ENCODE assay signal across 8 cellular contexts in genomic region chr2:74481432-74481831, GRCh38. TPM values are rescaled to one million over a fixed set of nuclear protein-coding genes. Genes with fewer than 3 reads are reported as not detected.
DNase-seq lines count a peak whose midpoint lies in the region; ATAC-seq, FAIRE-seq and TF ChIP-seq lines count a peak whose summit lies in the region.

No MANE protein-coding gene starts in this region.

- POLR2A ChIA-PET in activated CD4-positive, alpha-beta T cell treated with anti-CD3 and anti-CD28 coated beads for 36 hours (lab: Charles Lee): interaction anchor here (0.5 to 3.2 kb wide), 5 partner anchors 9 to 100 kb away, joined by 3 to 18 read pairs (median 6); partner anchors contain the start of genes INO80B, MRPL53 and WBP1
- POLR2A ChIA-PET in HepG2 (lab: Yijun Ruan, JAX): interaction anchor here (0.7 to 20.6 kb wide), 18 partner anchors 8 to 51 kb away, joined by 3 to 795 read pairs (median 13); partner anchors contain the start of genes AUP1, DQX1, HTRA2 and INO80B

- CTCF ChIA-PET in activated CD4-positive, alpha-beta T cell treated with anti-CD3 and anti-CD28 coated beads for 36 hours (lab: Charles Lee): interaction anchor here (0.7 to 5.2 kb wide), 14 partner anchors 8 to 657 kb away, joined by 3 to 62 read pairs (median 3); partner anchors contain the start of genes AUP1, HTRA2, INO80B and LBX2
- CTCF ChIA-PET in HepG2 (lab: Yijun Ruan, JAX; ENCODE audit: low intra/inter-chr PET ratio, low total read pairs): no interaction called here

- TF ChIP-seq RAD21 in HepG2 (CRISPR knock-in tag; IDR thresholded peaks at IDR 0.05): no peak

- in situ Hi-C loops in HepG2 (cut with HindIII; ENCODE audit: extremely low pct_ligation_motif_present, low pct_unique_long_range_greater_than_20kb): loop anchor here (5.0 kb wide), 1 partner anchor 101 kb away; no protein-coding TSS in a partner anchor

- H3K27me3 Mint-ChIP-seq in activated CD4-positive, alpha-beta T cell treated with anti-CD3 and anti-CD28 coated beads for 36 hours: no peaks in the 10 kb centered on the region
- H3K27me3 Mint-ChIP-seq in activated naive CD8-positive, alpha-beta T cell treated with anti-CD3 and anti-CD28 coated beads, Interleukin-2, amount 50 U/mL, for 24 hours: no peaks in the 10 kb centered on the region

- H3K4me1 ChIP-seq in HepG2 (ENCODE audit: insufficient read depth, low read length): peaks cover 71% of the 10 kb centered on the region
- H3K4me1 ChIP-seq in thoracic aorta (ENCODE audit: control insufficient read depth in 1 of 2, low read depth in 2 of 2): peaks cover 23 to 35% of the 10 kb centered on the region in 2 donors

- H3K9me3 Mint-ChIP-seq in activated CD4-positive, alpha-beta T cell treated with anti-CD3 and anti-CD28 coated beads for 36 hours (ENCODE audit: low read depth): no peaks in the 10 kb centered on the region
- no peaks in the 10 kb centered on the region for H3K9me3 Mint-ChIP-seq in activated naive CD8-positive, alpha-beta T cell treated with anti-CD3 and anti-CD28 coated beads, Interleukin-2, amount 50 U/mL, for 24 hours

- H3K36me3 ChIP-seq in HepG2 (replicated peaks in 1 of 2; ENCODE audit: control insufficient read depth in 1 of 2, insufficient read depth in 2 of 2, low read length in 2 of 2) (peaks cover 2 to 11% of the 10 kb centered on the region in 2 experiments; a peak in 4 of 5 replicates), thoracic aorta (peaks cover 13% of the 10 kb centered on the region)

- H2AFZ ChIP-seq in HepG2 (ENCODE audit: low read length): no peak overlapping the region

- peaks cover 31% of the 10 kb centered on the region for H3K4me1 Mint-ChIP-seq in activated CD4-positive, alpha-beta T cell treated with anti-CD3 and anti-CD28 coated beads for 36 hours
- peaks cover 31% of the 10 kb centered on the region for H3K4me1 Mint-ChIP-seq in activated naive CD8-positive, alpha-beta T cell treated with anti-CD3 and anti-CD28 coated beads, Interleukin-2, amount 50 U/mL, for 24 hours

- H3K36me3 Mint-ChIP-seq in activated CD4-positive, alpha-beta T cell treated with anti-CD3 and anti-CD28 coated beads for 36 hours (ENCODE audit: low read depth): peaks cover 19% of the 10 kb centered on the region
- peaks cover 26% of the 10 kb centered on the region for H3K36me3 Mint-ChIP-seq in activated naive CD8-positive, alpha-beta T cell treated with anti-CD3 and anti-CD28 coated beads, Interleukin-2, amount 50 U/mL, for 24 hours (ENCODE audit: low read depth)

- peaks cover 51% of the 10 kb centered on the region for H3K79me2 ChIP-seq in HepG2 (ENCODE audit: insufficient read depth, low read length)

- peak overlapping the region; percentile 78 for H3K4me2 ChIP-seq in HepG2 (ENCODE audit: low read depth, low read length)

- intact Hi-C loops in activated CD4-positive, alpha-beta T cell treated with anti-CD3 and anti-CD28 coated beads for 36 hours (cut with DNase I, micrococcal nuclease): no loop called here
- intact Hi-C loops in HepG2 (cut with micrococcal nuclease; ENCODE audit: unreplicated experiment): no loop called here

- peak overlapping the region; percentile 89 for H3K27ac ChIP-seq in HepG2 (ENCODE audit: extremely low read length, insufficient read depth, low read length)
- peak overlapping the region in 1 of 2 donors; percentile 88 for H3K27ac ChIP-seq in thoracic aorta

- no peaks in the 10 kb centered on the region; a peak in 1 of 5 replicates for H3K27me3 ChIP-seq in HepG2 (ENCODE audit: control insufficient read depth in 1 of 2, insufficient read depth in 2 of 2, low read length in 2 of 2)
- no peaks in the 10 kb centered on the region for H3K27me3 ChIP-seq in thoracic aorta (replicated peaks; ENCODE audit: insufficient read depth)

- no peak for DNase-seq in activated CD4-positive, alpha-beta T cell treated with anti-CD3 and anti-CD28 coated beads for 36 hours
- no peak for DNase-seq in activated CD4-positive, alpha-beta T cell treated with anti-CD3 and anti-CD28 coated beads, Interleukin-2, amount 50 U/mL, for 4 hours
- DNase-seq in activated naive CD8-positive, alpha-beta T cell treated with anti-CD3 and anti-CD28 coated beads, Interleukin-2, amount 50 U/mL, for 24 hours: no peak
- no peak for DNase-seq in HepG2 (ENCODE audit: low spot score)
- no peak for DNase-seq in thoracic aorta (ENCODE audit: low spot score)
- no peak for DNase-seq in dedifferentiated amniotic fluid mesenchymal stem cell (ENCODE audit: extremely low spot score)

- no peak for TF ChIP-seq EP300 in HepG2 (IDR thresholded peaks at IDR 0.05; ENCODE audit: low read depth in 2 of 2, low read length in 2 of 2)
- no peak for TF ChIP-seq EP300 in HepG2 (CRISPR knock-in tag; IDR thresholded peaks at IDR 0.05; ENCODE audit: borderline replicate concordance)

- TF ChIP-seq CTCF in HepG2 (CRISPR knock-in tag; IDR thresholded peaks at IDR 0.05) (no peak), thoracic aorta (IDR thresholded peaks at IDR 0.05) (no peak)

- no TSS peak for BruUV-seq in HepG2 (replicated peaks; lab: Mats Ljungman, UMichigan)

- H3K9ac ChIP-seq in HepG2 (ENCODE audit: insufficient read depth, low read depth, low read length): peak overlapping the region; percentile 91

- H3K27ac Mint-ChIP-seq in activated CD4-positive, alpha-beta T cell treated with anti-CD3 and anti-CD28 coated beads for 36 hours: no peak overlapping the region
- H3K27ac Mint-ChIP-seq in activated naive CD8-positive, alpha-beta T cell treated with anti-CD3 and anti-CD28 coated beads, Interleukin-2, amount 50 U/mL, for 24 hours: no peak overlapping the region

- peak overlapping the region; percentile 90 for H3K4me3 Mint-ChIP-seq in activated CD4-positive, alpha-beta T cell treated with anti-CD3 and anti-CD28 coated beads for 36 hours
- peak overlapping the region; percentile 95 for H3K4me3 Mint-ChIP-seq in activated naive CD8-positive, alpha-beta T cell treated with anti-CD3 and anti-CD28 coated beads, Interleukin-2, amount 50 U/mL, for 24 hours

- FAIRE-seq in HepG2 (lab: Jason Lieb, UNC): no peak

- whole genome bisulfite sequencing in HepG2 (ENCODE audit: low lambda C conversion rate): 21% methylated on average over 3 of the region's 3 CpGs

- H3K9me3 ChIP-seq in HepG2 (ENCODE audit: low read length) (no peaks in the 10 kb centered on the region), thoracic aorta (no peaks in the 10 kb centered on the region)

- no peaks in the 10 kb centered on the region for H4K20me1 ChIP-seq in HepG2 (ENCODE audit: insufficient read depth, low read length)

- H3K4me3 ChIP-seq in HepG2 (replicated peaks in 1 of 3; ENCODE audit: insufficient read depth in 1 of 3, low read depth in 2 of 3, low read length in 3 of 3) (peak overlapping the region; percentile 82 to 87 (median 83)), thoracic aorta (peak overlapping the region; percentile 100)

- no peak for ATAC-seq in activated CD4-positive, alpha-beta T cell treated with anti-CD3 and anti-CD28 coated beads for 36 hours
- ATAC-seq in activated naive CD8-positive, alpha-beta T cell treated with anti-CD3 and anti-CD28 coated beads, Interleukin-2, amount 50 U/mL, for 24 hours: no peak
- ATAC-seq in HepG2 (no peak), thoracic aorta (ENCODE audit: insufficient number of reproducible peaks, low FRiP score, low read depth) (no peak), GM18861 (IDR thresholded peaks at IDR 0.05; ENCODE audit: unreplicated experiment) (no peak)
- ATAC-seq in activated CD4-positive, CD25-positive, alpha-beta regulatory T cell treated with anti-CD3 and anti-CD28 coated beads, Interleukin-2, amount 50 U/mL, for 24 hours: no peak

- TF ChIP-seq POLR2A in HepG2 (IDR thresholded peaks at IDR 0.05; ENCODE audit: insufficient read depth in 1 of 2, low read depth in 2 of 2, low read length in 2 of 2): no peak

RNA-seq across cellular contexts. Expression of gene CCDC142, which starts 1.4 kb away (rescaled TPM):
- total RNA-seq in activated CD4-positive, alpha-beta T cell treated with anti-CD3 and anti-CD28 coated beads for 36 hours: 10 to 100 TPM in 1 of 2 experiments, 1 to 10 TPM in 1; 9.7 to 13.2 TPM
- total RNA-seq in HepG2 (2016; rRNA removed; fragmentation: Illumina TruSeq; extraction: Trizol) (8.8 and 30.4 TPM in 2 replicates), thoracic aorta (10 to 100 TPM; 31.5 to 43.4 TPM)
- total RNA-seq in HepG2 (2016; cell fraction: cytosol; rRNA removed; fragmentation: Illumina TruSeq; extraction: Trizol; ENCODE audit: low read depth): 4.8 and 4.9 TPM in 2 replicates
- total RNA-seq in HepG2 (2016; cell fraction: insoluble cytoplasmic fraction; rRNA removed; fragmentation: Illumina TruSeq; extraction: Trizol): 8.0 and 25.5 TPM in 2 replicates
- 6.2 and 6.3 TPM in 2 replicates for total RNA-seq in HepG2 (2016; cell fraction: membrane; rRNA removed; fragmentation: Illumina TruSeq; extraction: Trizol)
- 51.7 and 65.9 TPM in 2 replicates for total RNA-seq in HepG2 (2016; cell fraction: nucleus; rRNA removed; fragmentation: Illumina TruSeq; extraction: Trizol)
- 14.7 and 17.7 TPM in 2 replicates for polyA plus RNA-seq in HepG2 (2011; rRNA removed)
- polyA plus RNA-seq in HepG2 (2011; cell fraction: cytosol; rRNA removed): 5.1 and 6.3 TPM in 2 replicates
- 51.7 and 56.4 TPM in 2 replicates for polyA plus RNA-seq in HepG2 (2011; cell fraction: nucleus; rRNA removed)
- 5.2 and 6.8 TPM in 2 replicates for polyA plus RNA-seq in HepG2 (2012)
- polyA plus RNA-seq in HepG2 (2016; cell fraction: cytosol; fragmentation: Illumina TruSeq; extraction: Trizol; ENCODE audit: low read depth): 0.66 and 0.67 TPM in 2 replicates
- 4.3 and 5.0 TPM in 2 replicates for polyA plus RNA-seq in HepG2 (2016; cell fraction: insoluble cytoplasmic fraction; fragmentation: Illumina TruSeq; extraction: Trizol; ENCODE audit: low read depth)
- 1.4 and 2.5 TPM in 2 replicates for polyA plus RNA-seq in HepG2 (2016; cell fraction: membrane; fragmentation: Illumina TruSeq; extraction: Trizol; ENCODE audit: low read depth)
- polyA plus RNA-seq in HepG2 (2016; cell fraction: nucleus; fragmentation: Illumina TruSeq; extraction: Trizol; ENCODE audit: insufficient read depth, low read depth): 76.5 and 76.7 TPM in 2 replicates
- polyA minus RNA-seq in HepG2 (2011; rRNA and poly(A)+ RNA removed; ENCODE audit: low replicate concordance): 64.4 and 82.1 TPM in 2 replicates
- 5.7 and 6.4 TPM in 2 replicates for polyA minus RNA-seq in HepG2 (2011; cell fraction: cytosol; rRNA and poly(A)+ RNA removed)
- 87.2 and 94.1 TPM in 2 replicates for polyA minus RNA-seq in HepG2 (2011; cell fraction: nucleus; rRNA and poly(A)+ RNA removed)

RNA-seq across cellular contexts. Expression of gene TTC31, which starts 1.4 kb away (rescaled TPM):
- total RNA-seq in activated CD4-positive, alpha-beta T cell treated with anti-CD3 and anti-CD28 coated beads for 36 hours: 10 to 100 TPM; 24.0 to 24.6 TPM
- total RNA-seq in HepG2 (2016; rRNA removed; fragmentation: Illumina TruSeq; extraction: Trizol) (21.1 and 28.3 TPM in 2 replicates), thoracic aorta (10 to 100 TPM; 37.9 to 38.9 TPM)
- 2.7 and 3.0 TPM in 2 replicates for total RNA-seq in HepG2 (2016; cell fraction: cytosol; rRNA removed; fragmentation: Illumina TruSeq; extraction: Trizol; ENCODE audit: low read depth)
- 18.2 and 28.7 TPM in 2 replicates for total RNA-seq in HepG2 (2016; cell fraction: insoluble cytoplasmic fraction; rRNA removed; fragmentation: Illumina TruSeq; extraction: Trizol)
- 6.9 and 8.2 TPM in 2 replicates for total RNA-seq in HepG2 (2016; cell fraction: membrane; rRNA removed; fragmentation: Illumina TruSeq; extraction: Trizol)
- total RNA-seq in HepG2 (2016; cell fraction: nucleus; rRNA removed; fragmentation: Illumina TruSeq; extraction: Trizol): 47.8 and 48.1 TPM in 2 replicates
- 39.5 and 43.4 TPM in 2 replicates for polyA plus RNA-seq in HepG2 (2011; rRNA removed)
- 21.8 and 24.0 TPM in 2 replicates for polyA plus RNA-seq in HepG2 (2011; cell fraction: cytosol; rRNA removed)
- polyA plus RNA-seq in HepG2 (2011; cell fraction: nucleus; rRNA removed): 180 and 208 TPM in 2 replicates
- 20.8 and 30.1 TPM in 2 replicates for polyA plus RNA-seq in HepG2 (2012)
- 2.3 and 2.7 TPM in 2 replicates for polyA plus RNA-seq in HepG2 (2016; cell fraction: cytosol; fragmentation: Illumina TruSeq; extraction: Trizol; ENCODE audit: low read depth)
- polyA plus RNA-seq in HepG2 (2016; cell fraction: insoluble cytoplasmic fraction; fragmentation: Illumina TruSeq; extraction: Trizol; ENCODE audit: low read depth): 21.6 and 25.6 TPM in 2 replicates
- 5.9 and 6.6 TPM in 2 replicates for polyA plus RNA-seq in HepG2 (2016; cell fraction: membrane; fragmentation: Illumina TruSeq; extraction: Trizol; ENCODE audit: low read depth)
- polyA plus RNA-seq in HepG2 (2016; cell fraction: nucleus; fragmentation: Illumina TruSeq; extraction: Trizol; ENCODE audit: insufficient read depth, low read depth): 99.0 and 111 TPM in 2 replicates
- polyA minus RNA-seq in HepG2 (2011; rRNA and poly(A)+ RNA removed; ENCODE audit: low replicate concordance): 35.9 and 48.7 TPM in 2 replicates
- polyA minus RNA-seq in HepG2 (2011; cell fraction: cytosol; rRNA and poly(A)+ RNA removed): 11.7 and 13.3 TPM in 2 replicates
- polyA minus RNA-seq in HepG2 (2011; cell fraction: nucleus; rRNA and poly(A)+ RNA removed): 72.2 and 74.9 TPM in 2 replicates

RNA-seq across cellular contexts. Expression of gene MRPL53, which starts 9.0 kb away (rescaled TPM):
- 10 to 100 TPM; 87.4 to 88.5 TPM for total RNA-seq in activated CD4-positive, alpha-beta T cell treated with anti-CD3 and anti-CD28 coated beads for 36 hours
- total RNA-seq in HepG2 (2016; rRNA removed; fragmentation: Illumina TruSeq; extraction: Trizol) (51.9 and 53.8 TPM in 2 replicates), thoracic aorta (10 to 100 TPM; 14.6 to 40.8 TPM)
- 42.4 and 54.6 TPM in 2 replicates for total RNA-seq in HepG2 (2016; cell fraction: cytosol; rRNA removed; fragmentation: Illumina TruSeq; extraction: Trizol; ENCODE audit: low read depth)
- 58.8 and 59.3 TPM in 2 replicates for total RNA-seq in HepG2 (2016; cell fraction: insoluble cytoplasmic fraction; rRNA removed; fragmentation: Illumina TruSeq; extraction: Trizol)
- 53.4 and 65.7 TPM in 2 replicates for total RNA-seq in HepG2 (2016; cell fraction: membrane; rRNA removed; fragmentation: Illumina TruSeq; extraction: Trizol)
- total RNA-seq in HepG2 (2016; cell fraction: nucleus; rRNA removed; fragmentation: Illumina TruSeq; extraction: Trizol): 30.0 and 33.7 TPM in 2 replicates
- 28.8 and 34.3 TPM in 2 replicates for polyA plus RNA-seq in HepG2 (2011; rRNA removed)
- 30.0 and 63.3 TPM in 2 replicates for polyA plus RNA-seq in HepG2 (2011; cell fraction: cytosol; rRNA removed)
- polyA plus RNA-seq in HepG2 (2011; cell fraction: nucleus; rRNA removed): 49.3 and 53.8 TPM in 2 replicates
- polyA plus RNA-seq in HepG2 (2012): 32.0 and 44.9 TPM in 2 replicates
- polyA plus RNA-seq in HepG2 (2016; cell fraction: cytosol; fragmentation: Illumina TruSeq; extraction: Trizol; ENCODE audit: low read depth): 37.9 and 43.7 TPM in 2 replicates
- polyA plus RNA-seq in HepG2 (2016; cell fraction: insoluble cytoplasmic fraction; fragmentation: Illumina TruSeq; extraction: Trizol; ENCODE audit: low read depth): 43.6 and 45.0 TPM in 2 replicates
- polyA plus RNA-seq in HepG2 (2016; cell fraction: membrane; fragmentation: Illumina TruSeq; extraction: Trizol; ENCODE audit: low read depth): 39.5 and 42.8 TPM in 2 replicates
- polyA plus RNA-seq in HepG2 (2016; cell fraction: nucleus; fragmentation: Illumina TruSeq; extraction: Trizol; ENCODE audit: insufficient read depth, low read depth): 61.4 and 66.8 TPM in 2 replicates
- 38.1 and 38.8 TPM in 2 replicates for polyA minus RNA-seq in HepG2 (2011; rRNA and poly(A)+ RNA removed; ENCODE audit: low replicate concordance)
- 13.6 and 15.1 TPM in 2 replicates for polyA minus RNA-seq in HepG2 (2011; cell fraction: cytosol; rRNA and poly(A)+ RNA removed)
- polyA minus RNA-seq in HepG2 (2011; cell fraction: nucleus; rRNA and poly(A)+ RNA removed): 18.9 and 23.0 TPM in 2 replicates

RNA-seq across cellular contexts. Expression of gene MOGS, which starts 16.2 kb away (rescaled TPM):
- 10 to 100 TPM; 44.2 to 48.9 TPM for total RNA-seq in activated CD4-positive, alpha-beta T cell treated with anti-CD3 and anti-CD28 coated beads for 36 hours
- 30.1 and 95.2 TPM in 2 replicates for total RNA-seq in HepG2 (2016; rRNA removed; fragmentation: Illumina TruSeq; extraction: Trizol)
- total RNA-seq in HepG2 (2016; cell fraction: cytosol; rRNA removed; fragmentation: Illumina TruSeq; extraction: Trizol; ENCODE audit: low read depth): 8.8 and 11.5 TPM in 2 replicates
- 26.3 and 96.7 TPM in 2 replicates for total RNA-seq in HepG2 (2016; cell fraction: insoluble cytoplasmic fraction; rRNA removed; fragmentation: Illumina TruSeq; extraction: Trizol)
- 21.6 and 24.7 TPM in 2 replicates for total RNA-seq in HepG2 (2016; cell fraction: membrane; rRNA removed; fragmentation: Illumina TruSeq; extraction: Trizol)
- total RNA-seq in HepG2 (2016; cell fraction: nucleus; rRNA removed; fragmentation: Illumina TruSeq; extraction: Trizol): 74.9 and 89.3 TPM in 2 replicates
- 117 and 124 TPM in 2 replicates for polyA plus RNA-seq in HepG2 (2011; rRNA removed)
- 82.7 and 107 TPM in 2 replicates for polyA plus RNA-seq in HepG2 (2011; cell fraction: cytosol; rRNA removed)
- polyA plus RNA-seq in HepG2 (2011; cell fraction: nucleus; rRNA removed): 164 and 187 TPM in 2 replicates
- 66.6 and 78.0 TPM in 2 replicates for polyA plus RNA-seq in HepG2 (2012)
- polyA plus RNA-seq in HepG2 (2016; cell fraction: cytosol; fragmentation: Illumina TruSeq; extraction: Trizol; ENCODE audit: low read depth): 7.9 TPM in 2 replicates
- 21.4 and 26.1 TPM in 2 replicates for polyA plus RNA-seq in HepG2 (2016; cell fraction: insoluble cytoplasmic fraction; fragmentation: Illumina TruSeq; extraction: Trizol; ENCODE audit: low read depth)
- 12.9 and 13.0 TPM in 2 replicates for polyA plus RNA-seq in HepG2 (2016; cell fraction: membrane; fragmentation: Illumina TruSeq; extraction: Trizol; ENCODE audit: low read depth)
- 132 and 137 TPM in 2 replicates for polyA plus RNA-seq in HepG2 (2016; cell fraction: nucleus; fragmentation: Illumina TruSeq; extraction: Trizol; ENCODE audit: insufficient read depth, low read depth)
- polyA minus RNA-seq in HepG2 (2011; rRNA and poly(A)+ RNA removed; ENCODE audit: low replicate concordance): 89.6 and 182 TPM in 2 replicates
- polyA minus RNA-seq in HepG2 (2011; cell fraction: cytosol; rRNA and poly(A)+ RNA removed): 63.1 and 75.1 TPM in 2 replicates
- polyA minus RNA-seq in HepG2 (2011; cell fraction: nucleus; rRNA and poly(A)+ RNA removed): 28.6 and 30.3 TPM in 2 replicates
- 10 to 100 TPM; 42.0 to 55.9 TPM for total RNA-seq in thoracic aorta

RNA-seq across cellular contexts. Expression of gene LBX2, which starts 18.0 kb away (rescaled TPM):
- under 1 TPM in 1 of 2 experiments, not detected in 1; 0.28 TPM for total RNA-seq in activated CD4-positive, alpha-beta T cell treated with anti-CD3 and anti-CD28 coated beads for 36 hours
- total RNA-seq in HepG2 (2016; rRNA removed; fragmentation: Illumina TruSeq; extraction: Trizol): 4.0 and 8.1 TPM in 2 replicates
- total RNA-seq in HepG2 (2016; cell fraction: cytosol; rRNA removed; fragmentation: Illumina TruSeq; extraction: Trizol; ENCODE audit: low read depth): 1.6 and 4.3 TPM in 2 replicates
- total RNA-seq in HepG2 (2016; cell fraction: insoluble cytoplasmic fraction; rRNA removed; fragmentation: Illumina TruSeq; extraction: Trizol): 7.3 and 8.7 TPM in 2 replicates
- 2.9 and 6.9 TPM in 2 replicates for total RNA-seq in HepG2 (2016; cell fraction: membrane; rRNA removed; fragmentation: Illumina TruSeq; extraction: Trizol)
- 6.7 and 10.5 TPM in 2 replicates for total RNA-seq in HepG2 (2016; cell fraction: nucleus; rRNA removed; fragmentation: Illumina TruSeq; extraction: Trizol)
- polyA plus RNA-seq in HepG2 (2011; rRNA removed): 6.4 and 7.3 TPM in 2 replicates
- polyA plus RNA-seq in HepG2 (2011; cell fraction: cytosol; rRNA removed): 5.1 and 7.2 TPM in 2 replicates
- polyA plus RNA-seq in HepG2 (2011; cell fraction: nucleus; rRNA removed): 43.6 and 46.5 TPM in 2 replicates
- 7.8 and 8.2 TPM in 2 replicates for polyA plus RNA-seq in HepG2 (2012)
- polyA plus RNA-seq in HepG2 (2016; cell fraction: cytosol; fragmentation: Illumina TruSeq; extraction: Trizol; ENCODE audit: low read depth): 3.0 and 3.5 TPM in 2 replicates
- polyA plus RNA-seq in HepG2 (2016; cell fraction: insoluble cytoplasmic fraction; fragmentation: Illumina TruSeq; extraction: Trizol; ENCODE audit: low read depth): 8.9 and 9.5 TPM in 2 replicates
- 4.3 and 5.5 TPM in 2 replicates for polyA plus RNA-seq in HepG2 (2016; cell fraction: membrane; fragmentation: Illumina TruSeq; extraction: Trizol; ENCODE audit: low read depth)
- 14.4 and 14.6 TPM in 2 replicates for polyA plus RNA-seq in HepG2 (2016; cell fraction: nucleus; fragmentation: Illumina TruSeq; extraction: Trizol; ENCODE audit: insufficient read depth, low read depth)
- 0.14 and 7.2 TPM in 2 replicates for polyA minus RNA-seq in HepG2 (2011; rRNA and poly(A)+ RNA removed; ENCODE audit: low replicate concordance)
- 3.6 TPM in 2 replicates for polyA minus RNA-seq in HepG2 (2011; cell fraction: cytosol; rRNA and poly(A)+ RNA removed)
- 9.8 and 12.1 TPM in 2 replicates for polyA minus RNA-seq in HepG2 (2011; cell fraction: nucleus; rRNA and poly(A)+ RNA removed)
- total RNA-seq in thoracic aorta: under 1 TPM; 0.54 to 0.71 TPM
